8 cellular contexts compared by ENCODE assay signal in genomic region chr11:122100222-122101080, GRCh38. TPM values are rescaled to one million over a fixed set of nuclear protein-coding genes. Genes with fewer than 3 reads are reported as not detected.
DNase-seq lines count a peak whose midpoint lies in the region; ATAC-seq lines count a peak whose summit lies in the region.

No MANE protein-coding gene starts in this region.

- H4K8ac ChIP-seq in trophoblast cell (ENCODE audit: low read depth, low read length) = peak overlapping the region; percentile 83

- H3K79me2 ChIP-seq in trophoblast cell (ENCODE audit: control insufficient read depth, insufficient read depth, low read length, poor library complexity) = no peaks in the 10 kb centered on the region

- H3K79me1 ChIP-seq in trophoblast cell (ENCODE audit: low read length) = peaks cover 7% of the 10 kb centered on the region

- H3K27me3 ChIP-seq in CD4-positive, alpha-beta memory T cell (ENCODE audit: insufficient read depth, low read length) = peaks cover 5% of the 10 kb centered on the region
- no peaks in the 10 kb centered on the region for H3K27me3 ChIP-seq in trophoblast cell (ENCODE audit: insufficient read depth, low read length)

- POLR2A ChIA-PET in CD4-positive, alpha-beta memory T cell (lab: Charles Lee; ENCODE audit: partially characterized antibody) = no interaction called here

- peaks cover 0 to 6% (median 0%) of the 10 kb centered on the region in 8 donors for H3K9me3 Mint-ChIP-seq in CD4-positive, alpha-beta memory T cell

- H3K27me3 Mint-ChIP-seq in CD4-positive, alpha-beta memory T cell = peaks cover 23 to 27% of the 10 kb centered on the region in 2 donors
- peaks cover 53% of the 10 kb centered on the region for H3K27me3 Mint-ChIP-seq in T-helper 17 cell

- H4K12ac ChIP-seq in trophoblast cell (ENCODE audit: low read depth, low read length) = no peak overlapping the region

- H3K4me3 Mint-ChIP-seq in CD4-positive, alpha-beta memory T cell = peak overlapping the region in 6 of 8 donors; percentile 9 to 78 (median 36)
- H3K4me3 Mint-ChIP-seq in T-helper 17 cell = peak overlapping the region; percentile 10

- H4K91ac ChIP-seq in trophoblast cell (ENCODE audit: low read depth, low read length) = peak overlapping the region; percentile 59

- peaks cover 6 to 13% (median 11%) of the 10 kb centered on the region in 4 donors for H3K4me1 Mint-ChIP-seq in CD4-positive, alpha-beta memory T cell
- H3K4me1 Mint-ChIP-seq in T-helper 17 cell = peaks cover 9% of the 10 kb centered on the region

- H3K4me2 ChIP-seq in trophoblast cell (ENCODE audit: low read length) = peak overlapping the region; percentile 70

- peaks cover 5% of the 10 kb centered on the region for H3K4me1 ChIP-seq in CD4-positive, alpha-beta memory T cell (ENCODE audit: insufficient read depth, low read length)
- peaks cover 5% of the 10 kb centered on the region in 2 experiments for H3K4me1 ChIP-seq in trophoblast cell (ENCODE audit: control insufficient read depth in 1 of 2, insufficient read depth in 2 of 2, low read length in 2 of 2)

- no peaks in the 10 kb centered on the region for H3K36me3 Mint-ChIP-seq in CD4-positive, alpha-beta memory T cell
- H3K36me3 Mint-ChIP-seq in T-helper 17 cell (ENCODE audit: low read depth) = no peaks in the 10 kb centered on the region

- CTCF ChIA-PET in CD4-positive, alpha-beta memory T cell (lab: Charles Lee; ENCODE audit: partially characterized antibody) = no interaction called here

- no peaks in the 10 kb centered on the region for H3K36me3 ChIP-seq in CD4-positive, alpha-beta memory T cell (ENCODE audit: insufficient read depth, low read length)
- no peaks in the 10 kb centered on the region for H3K36me3 ChIP-seq in trophoblast cell (ENCODE audit: control insufficient read depth in 1 of 2, insufficient read depth in 2 of 2, low read length in 2 of 2)

- no peak for DNase-seq in CD4-positive, alpha-beta memory T cell
- DNase-seq in T-helper 17 cell (no peak), Right ventricle myocardium superior (peak; percentile 54), trophoblast cell (no peak), NCI-H1048 (lab: John Stamatoyannopoulos, UW) (no peak), MV-4-11 (lab: John Stamatoyannopoulos, UW) (no peak)
- no peak for DNase-seq in stimulated activated CD8-positive, alpha-beta memory T cell treated with anti-CD3 and anti-CD28 coated beads, Interleukin-4, amount 100 ng/mL, for 48 hours

- H3K4ac ChIP-seq in trophoblast cell (ENCODE audit: low read depth, low read length) = peak overlapping the region; percentile 64

- intact Hi-C loops in CD4-positive, alpha-beta memory T cell (cut with micrococcal nuclease) = no loop called here
- intact Hi-C loops in Right ventricle myocardium superior (cut with DNase I) = loop anchor here (2.0 to 10.0 kb wide), 2 partner anchors 404 to 444 kb away; no protein-coding TSS in a partner anchor

- peak overlapping the region; percentile 50 for H2BK12ac ChIP-seq in trophoblast cell (ENCODE audit: low read length)

- peak overlapping the region; percentile 6 for H2BK5ac ChIP-seq in trophoblast cell (ENCODE audit: low read depth, low read length, poor library complexity)

- peak overlapping the region; percentile 7 for H3K14ac ChIP-seq in trophoblast cell (ENCODE audit: low read length)

- no peak overlapping the region for H3K4me3 ChIP-seq in CD4-positive, alpha-beta memory T cell (ENCODE audit: low read length in 2 of 2)
- H3K4me3 ChIP-seq in trophoblast cell (ENCODE audit: low read depth, low read length) = peak overlapping the region; percentile 66

- no peak overlapping the region for H3K9ac ChIP-seq in trophoblast cell (ENCODE audit: low read length)

- peak overlapping the region; percentile 53 for H2BK120ac ChIP-seq in trophoblast cell (ENCODE audit: insufficient read depth, low read length, poor library complexity)

- no peak overlapping the region for H3K18ac ChIP-seq in trophoblast cell (ENCODE audit: low read length)

- H3K27ac Mint-ChIP-seq in CD4-positive, alpha-beta memory T cell = no peak overlapping the region
- no peak overlapping the region for H3K27ac Mint-ChIP-seq in T-helper 17 cell

- no peak for ATAC-seq in T-helper 17 cell
- ATAC-seq in Right ventricle myocardium superior (ENCODE audit: poor library complexity) = peak; percentile 73
- ATAC-seq in GM19351 (IDR thresholded peaks at IDR 0.05; ENCODE audit: unreplicated experiment) = no peak

- peak overlapping the region; percentile 72 for H2AK5ac ChIP-seq in trophoblast cell (ENCODE audit: low read length)

- WGBS in trophoblast cell (ENCODE audit: extremely low coverage, insufficient coverage, insufficient read length) = no CpG with 5 or more reads among the region's 33 CpGs

- H3K9me3 ChIP-seq in CD4-positive, alpha-beta memory T cell (ENCODE audit: control insufficient read depth in 1 of 2, low read length in 2 of 2) = no peaks in the 10 kb centered on the region
- H3K9me3 ChIP-seq in T-helper 17 cell (ENCODE audit: control insufficient read depth, low read length, poor library complexity, severe bottlenecking) = no peaks in the 10 kb centered on the region
- H3K9me3 ChIP-seq in trophoblast cell (ENCODE audit: insufficient read depth, low read depth, low read length) = no peaks in the 10 kb centered on the region

- no peak overlapping the region for H3K27ac ChIP-seq in CD4-positive, alpha-beta memory T cell (ENCODE audit: low read depth, low read length)
- H3K27ac ChIP-seq in trophoblast cell (ENCODE audit: low read depth, low read length) = no peak overlapping the region

- H2AFZ ChIP-seq in trophoblast cell (ENCODE audit: insufficient read depth, low read length, poor library complexity) = peak overlapping the region; percentile 10

- H3K23ac ChIP-seq in trophoblast cell (ENCODE audit: low read length) = no peak overlapping the region

RNA-seq across cellular contexts. Expression of gene BLID, which starts 15.6 kb away (rescaled TPM):
- total RNA-seq in CD4-positive, alpha-beta memory T cell = not detected
- not detected for polyA plus RNA-seq in CD4-positive, alpha-beta memory T cell
- total RNA-seq in T-helper 17 cell (not detected), Right ventricle myocardium superior (0.35 TPM)
- polyA plus RNA-seq in trophoblast cell (2013) = not detected in 2 replicates
